Comparison of ENCODE assay signal across 8 cellular contexts in the genomic region with DNA sequence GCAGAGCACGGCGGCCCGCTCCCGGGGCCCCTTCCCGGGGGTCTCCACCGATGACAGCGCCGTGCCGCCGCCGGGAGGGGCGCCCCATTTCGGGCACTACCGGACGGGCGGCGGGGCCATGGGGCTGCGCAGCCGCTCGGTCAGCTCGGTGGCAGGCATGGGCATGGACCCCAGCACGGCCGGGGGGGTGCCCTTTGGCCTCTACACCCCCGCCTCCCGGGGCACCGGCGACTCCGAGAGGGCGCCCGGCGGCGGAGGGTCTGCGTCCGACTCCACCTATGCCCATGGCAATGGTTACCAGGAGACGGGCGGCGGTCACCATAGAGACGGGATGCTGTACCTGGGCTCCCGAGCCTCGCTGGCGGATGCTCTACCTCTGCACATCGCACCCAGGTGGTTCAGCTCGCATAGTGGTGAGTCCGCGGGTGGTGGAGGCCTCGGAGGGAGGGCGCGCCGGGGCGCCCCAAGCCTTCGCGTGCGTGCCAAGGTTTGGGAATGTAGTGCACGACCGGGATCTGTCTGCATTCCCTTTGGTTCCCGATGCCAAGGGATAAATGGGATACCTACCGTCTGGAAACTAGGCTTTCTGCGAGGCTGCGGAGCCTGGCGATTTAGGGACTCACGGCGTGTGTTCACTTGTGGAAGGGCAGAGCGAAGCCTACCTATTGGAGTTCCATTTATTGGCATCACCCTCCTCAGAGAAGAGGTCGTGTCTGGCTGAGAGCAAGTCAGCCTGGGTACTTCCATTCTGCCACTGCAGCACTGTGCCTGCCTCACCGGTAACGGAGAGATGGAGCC. TPM values are rescaled to one million over a fixed set of nuclear protein-coding genes. Genes with fewer than 3 reads are reported as not detected.
DNase-seq lines count a peak whose midpoint lies in the region; ATAC-seq and TF ChIP-seq lines count a peak whose summit lies in the region.

No MANE protein-coding gene starts in this region.

- CTCF ChIA-PET in OCI-LY7 (lab: Charles Lee; ENCODE audit: unreplicated experiment): interaction anchor here (1.0 kb wide), 1 partner anchor 12 kb away, joined by 3 read pairs; no protein-coding TSS in a partner anchor

- intact Hi-C loops in OCI-LY7 (cut with micrococcal nuclease; ENCODE audit: unreplicated experiment): loop anchor here (1.0 kb wide), 1 partner anchor 75 kb away; no protein-coding TSS in a partner anchor
- intact Hi-C loops in thyroid gland (cut with DNase I): loop anchor here (2.0 kb wide), 1 partner anchor 111 kb away; no protein-coding TSS in a partner anchor

- peak overlapping the region; percentile 87 for H3K4me2 ChIP-seq in OCI-LY7 (ENCODE audit: low read length)

- H3K4me1 ChIP-seq in OCI-LY7 (ENCODE audit: insufficient read depth, low read length, poor library complexity, severe bottlenecking) (peaks cover 26% of the 10 kb centered on the region), gastroesophageal sphincter (peaks cover 0 to 42% (median 9%) of the 10 kb centered on the region in 3 donors), neuron (ENCODE audit: insufficient read depth, low read length) (peaks cover 17% of the 10 kb centered on the region), thyroid gland (peaks cover 38 to 40% of the 10 kb centered on the region in 2 donors)

- peak; percentile 36 for ATAC-seq in HG02610 (IDR thresholded peaks at IDR 0.05; ENCODE audit: unreplicated experiment)
- peak; percentile 15 for ATAC-seq in gastroesophageal sphincter

- POLR2A ChIA-PET in OCI-LY7 (lab: Charles Lee): no interaction called here

- no TSS peak for BruUV-seq in OCI-LY7 (replicated peaks; lab: Mats Ljungman, UMichigan)

- H3K4me3 ChIP-seq in OCI-LY7 (ENCODE audit: low read depth, low read length, poor library complexity, severe bottlenecking) (peak overlapping the region; percentile 92), gastroesophageal sphincter (peak overlapping the region; percentile 51 to 82), neuron (ENCODE audit: low read length) (peak overlapping the region; percentile 76), thyroid gland (replicated peaks in 1 of 3) (peak overlapping the region; percentile 2 to 87 (median 62))

- 0 out of 2 replicates have a peak, but pooled peaks cover 6% of the 10 kb centered on the region for H4K20me1 ChIP-seq in OCI-LY7 (ENCODE audit: insufficient read depth, low read length)

- no peaks in the 10 kb centered on the region for H3K27me3 ChIP-seq in gastroesophageal sphincter
- no peaks in the 10 kb centered on the region for H3K27me3 ChIP-seq in neuron (ENCODE audit: insufficient read depth, low read length)
- no peaks in the 10 kb centered on the region for H3K27me3 ChIP-seq in thyroid gland

- no peaks in the 10 kb centered on the region for H3K9me2 ChIP-seq in OCI-LY7 (ENCODE audit: insufficient read depth, low read length)

- 0 to 1% methylated on average over 4 to 27 of the region's 66 CpGs for WGBS in gastroesophageal sphincter (ENCODE audit: low coverage in 1 of 2), 2 donors
- 0 to 3% methylated on average over 16 to 44 of the region's 66 CpGs for WGBS in thyroid gland, 2 donors

- H2AFZ ChIP-seq in OCI-LY7 (ENCODE audit: low read length) (peak overlapping the region; percentile 57), neuron (ENCODE audit: low read depth, low read length) (peak overlapping the region; percentile 70)

- no peaks in the 10 kb centered on the region for H3K79me2 ChIP-seq in OCI-LY7 (ENCODE audit: insufficient read depth, low read depth, low read length)

- H3K36me3 ChIP-seq in OCI-LY7 (ENCODE audit: insufficient read depth, low read length): no peaks in the 10 kb centered on the region
- H3K36me3 ChIP-seq in gastroesophageal sphincter: no peaks in the 10 kb centered on the region
- H3K36me3 ChIP-seq in neuron (ENCODE audit: insufficient read depth, low read length): peaks cover 10% of the 10 kb centered on the region
- H3K36me3 ChIP-seq in thyroid gland: no peaks in the 10 kb centered on the region

- TF ChIP-seq POLR2A in gastroesophageal sphincter (IDR thresholded peaks at IDR 0.05) (no peak), thyroid gland (IDR thresholded peaks at IDR 0.05) (peak in 1 of 2 donors; percentile 7)

- no peak for TF ChIP-seq EP300 in gastroesophageal sphincter (IDR thresholded peaks at IDR 0.05)

- no peak for TF ChIP-seq CTCF in OCI-LY7 (conservative IDR thresholded peaks at IDR 0.05; ENCODE audit: low read length)
- peak in 1 of 4 experiments; percentile 13 for TF ChIP-seq CTCF in gastroesophageal sphincter (IDR thresholded peaks at IDR 0.05)
- no peak for TF ChIP-seq CTCF in thyroid gland (IDR thresholded peaks at IDR 0.05)

- H3K9me3 ChIP-seq in OCI-LY7 (ENCODE audit: low read length): no peaks in the 10 kb centered on the region
- no peaks in the 10 kb centered on the region for H3K9me3 ChIP-seq in gastroesophageal sphincter
- H3K9me3 ChIP-seq in neuron (ENCODE audit: low read length): no peaks in the 10 kb centered on the region
- no peaks in the 10 kb centered on the region for H3K9me3 ChIP-seq in thyroid gland

- DNase-seq in DMS79 (lab: John Stamatoyannopoulos, UW) (peak; percentile 8), OCI-LY7 (ENCODE audit: low spot score) (peak; percentile 53), thyroid gland (peak; percentile 69 to 71), NCI-H2029 (lab: John Stamatoyannopoulos, UW) (no peak)
- peak; percentile 87 for DNase-seq in activated effector memory CD4-positive, alpha-beta T cell treated with anti-CD3 and anti-CD28 coated beads, Interleukin-2, amount 50 U/mL, for 16 hours

- H3K27ac ChIP-seq in OCI-LY7 (ENCODE audit: low read depth, low read length, poor library complexity, severe bottlenecking) (no peak overlapping the region), gastroesophageal sphincter (peak overlapping the region; percentile 0 to 93 (median 89)), thyroid gland (peak overlapping the region; percentile 82 to 85 (median 85))

RNA-seq across cellular contexts. Expression of a gene that starts 1.1 kb away (rescaled TPM):
- total RNA-seq in OCI-LY7 (2014; rRNA removed; shearing (Covaris generic)): 11.8 and 13.1 TPM in 2 replicates
- 23.7 and 26.0 TPM in 2 replicates for total RNA-seq in OCI-LY7 (2022)
- 10 to 100 TPM; 12.8 to 24.1 (median 19.0) TPM for total RNA-seq in gastroesophageal sphincter
- 10 to 100 TPM; 47.4 to 94.5 (median 57.4) TPM for total RNA-seq in thyroid gland

RNA-seq across cellular contexts. Expression of a gene that starts 15.0 kb away (rescaled TPM):
- total RNA-seq in OCI-LY7 (2014; rRNA removed; shearing (Covaris generic)): 25.2 and 26.3 TPM in 2 replicates
- total RNA-seq in OCI-LY7 (2022): 70.1 and 80.3 TPM in 2 replicates
- 10 to 100 TPM; 18.4 to 31.3 (median 21.4) TPM for total RNA-seq in gastroesophageal sphincter
- 10 to 100 TPM; 40.2 to 55.8 (median 46.9) TPM for total RNA-seq in thyroid gland
